ENCODE assay signal across 1 cellular context in the genomic region with DNA sequence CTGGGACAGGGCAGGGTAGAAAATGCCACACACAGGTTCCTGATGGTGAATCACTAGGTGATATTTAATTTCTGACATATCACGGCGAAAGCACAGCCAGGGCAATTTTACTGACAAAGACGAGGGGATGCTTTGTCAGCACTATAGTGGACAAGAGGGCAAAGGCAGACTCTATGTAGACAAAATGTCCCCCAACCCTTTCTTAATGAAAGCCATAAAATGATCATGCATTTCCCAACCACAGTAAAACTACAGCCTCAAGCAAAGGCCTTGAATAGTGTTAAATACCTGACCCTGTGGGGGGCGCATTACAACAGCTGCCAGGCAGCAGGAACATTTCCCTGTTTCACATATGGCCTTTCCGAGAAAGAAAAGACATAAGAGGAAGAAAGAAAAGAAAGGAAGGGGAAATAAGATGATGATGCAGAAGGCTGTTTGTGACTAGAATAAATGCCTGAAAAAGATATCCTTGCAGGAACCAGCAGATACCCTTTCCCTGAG.
TF ChIP-seq lines count a peak whose summit lies in the region.

No MANE protein-coding gene starts in this region.

TF ChIP-seq in K562, 482 proteins besides CTCF, POLR2A, EP300 and RAD21:
- no peak for TF ChIP-seq ZNF431 (CRISPR knock-in tag; IDR thresholded peaks at IDR 0.05)
- 0 out of 2 replicates have a peak, but pooled peaks have one; percentile 16 for TF ChIP-seq ZNF316 (IDR thresholded peaks at IDR 0.05)
- TF ChIP-seq, protein P1, sequence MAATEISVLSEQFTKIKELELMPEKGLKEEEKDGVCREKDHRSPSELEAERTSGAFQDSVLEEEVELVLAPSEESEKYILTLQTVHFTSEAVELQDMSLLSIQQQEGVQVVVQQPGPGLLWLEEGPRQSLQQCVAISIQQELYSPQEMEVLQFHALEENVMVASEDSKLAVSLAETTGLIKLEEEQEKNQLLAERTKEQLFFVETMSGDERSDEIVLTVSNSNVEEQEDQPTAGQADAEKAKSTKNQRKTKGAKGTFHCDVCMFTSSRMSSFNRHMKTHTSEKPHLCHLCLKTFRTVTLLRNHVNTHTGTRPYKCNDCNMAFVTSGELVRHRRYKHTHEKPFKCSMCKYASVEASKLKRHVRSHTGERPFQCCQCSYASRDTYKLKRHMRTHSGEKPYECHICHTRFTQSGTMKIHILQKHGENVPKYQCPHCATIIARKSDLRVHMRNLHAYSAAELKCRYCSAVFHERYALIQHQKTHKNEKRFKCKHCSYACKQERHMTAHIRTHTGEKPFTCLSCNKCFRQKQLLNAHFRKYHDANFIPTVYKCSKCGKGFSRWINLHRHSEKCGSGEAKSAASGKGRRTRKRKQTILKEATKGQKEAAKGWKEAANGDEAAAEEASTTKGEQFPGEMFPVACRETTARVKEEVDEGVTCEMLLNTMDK (IDR thresholded peaks at IDR 0.05; ENCODE audit: borderline replicate concordance, insufficient read depth, low read depth, low read length, poor library complexity, severe bottlenecking): peak; percentile 62
